16 cellular contexts compared by ENCODE assay signal in the genomic region with DNA sequence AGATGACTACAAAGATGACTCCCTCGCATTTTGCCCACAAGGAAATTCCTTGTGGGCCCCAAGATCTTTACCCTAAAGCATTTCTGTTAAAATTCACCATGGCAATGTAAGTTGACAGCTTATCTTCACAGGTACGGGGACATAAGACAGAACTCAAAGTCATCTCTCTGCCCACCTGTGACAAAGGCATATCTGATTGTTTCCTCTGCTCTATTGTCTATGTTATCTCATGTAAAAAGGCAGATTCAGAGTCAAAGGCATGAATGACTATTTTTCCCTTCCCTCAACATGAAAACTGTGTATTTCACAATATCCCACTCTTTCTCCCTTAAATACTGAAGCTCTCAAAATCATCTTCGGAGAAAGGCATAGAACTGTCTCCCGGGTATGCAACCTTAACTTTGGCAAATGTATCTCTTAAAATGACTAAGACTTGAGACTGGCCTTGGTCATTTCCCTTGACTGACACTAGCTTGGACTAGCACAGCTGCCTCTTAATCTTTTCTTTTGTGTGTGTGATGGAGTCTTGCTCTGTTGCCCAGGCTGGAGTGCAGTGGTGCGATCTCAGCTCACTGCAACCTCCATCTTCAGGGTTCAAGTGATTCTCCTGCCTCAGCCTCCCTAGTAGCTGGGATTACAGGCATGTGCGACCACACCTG.
DNase-seq lines count a peak whose midpoint lies in the region; ATAC-seq and TF ChIP-seq lines count a peak whose summit lies in the region.
"Had no signal": no experiment of that assay in that cellular context is flagged by ENCODE, and none has a peak within 500 bp of the region (broad histone marks: within the 10 kb centered on the region; RNA-seq: fewer than 3 reads in every experiment).

No MANE protein-coding gene starts in this region.

- H3K27ac ChIP-seq in RWPE1: peak overlapping the region; percentile 84
- H3K27ac ChIP-seq in mesodermal cell (ENCODE audit: low read depth, low read length, severe bottlenecking): peak overlapping the region; percentile 66
- peak overlapping the region; percentile 83 to 92 (median 85) for H3K27ac ChIP-seq in thyroid gland
- H3K27ac ChIP-seq: C4-2B, lower lobe of right lung had no signal

- H3K27ac Mint-ChIP-seq in central memory CD8-positive, alpha-beta T cell (ENCODE audit: low read depth): peak overlapping the region; percentile 33
- H3K27ac Mint-ChIP-seq in naive thymus-derived CD8-positive, alpha-beta T cell: peak overlapping the region in 1 of 10 donors; percentile 49
- H3K27ac Mint-ChIP-seq: activated naive CD8-positive, alpha-beta T cell treated with anti-CD3 and anti-CD28 coated beads, Interleukin-2, amount 10 ng/mL, durations not matched to agents 7 days and 5 days; HFFc6 had no signal

- DNase-seq in RWPE1 (ENCODE audit: low spot score): no peak
- DNase-seq in central memory CD8-positive, alpha-beta T cell (ENCODE audit: low spot score in 2 of 2): no peak
- no peak for DNase-seq in thyroid gland
- DNase-seq in naive thymus-derived CD8-positive, alpha-beta T cell: no peak
- DNase-seq in A172 (ENCODE audit: low spot score): no peak
- DNase-seq: activated CD4-positive, alpha-beta T cell treated with anti-CD3 and anti-CD28 coated beads for 48 hours; activated naive CD8-positive, alpha-beta T cell treated with anti-CD3 and anti-CD28 coated beads, Interleukin-2, amount 10 ng/mL, durations not matched to agents 7 days and 5 days; activated T-cell treated with anti-CD3 and anti-CD28 coated beads for 4 hours; HFFc6; lower lobe of right lung; NCI-H1930; NCI-H526 treated with DMSO at 0.1 percent for 48 hours had no signal

- intact Hi-C loops in thyroid gland (cut with DNase I): no loop called here

- no peaks in the 10 kb centered on the region for H3K9me3 Mint-ChIP-seq in central memory CD8-positive, alpha-beta T cell
- H3K9me3 Mint-ChIP-seq in naive thymus-derived CD8-positive, alpha-beta T cell: no peaks in the 10 kb centered on the region
- H3K9me3 Mint-ChIP-seq: activated naive CD8-positive, alpha-beta T cell treated with anti-CD3 and anti-CD28 coated beads, Interleukin-2, amount 10 ng/mL, durations not matched to agents 7 days and 5 days; HFFc6 had no signal

- no peaks in the 10 kb centered on the region for H3K27me3 Mint-ChIP-seq in central memory CD8-positive, alpha-beta T cell
- no peaks in the 10 kb centered on the region for H3K27me3 Mint-ChIP-seq in naive thymus-derived CD8-positive, alpha-beta T cell
- H3K27me3 Mint-ChIP-seq: activated naive CD8-positive, alpha-beta T cell treated with anti-CD3 and anti-CD28 coated beads, Interleukin-2, amount 10 ng/mL, durations not matched to agents 7 days and 5 days had no signal

- H3K4me3 Mint-ChIP-seq in central memory CD8-positive, alpha-beta T cell: no peak overlapping the region
- H3K4me3 Mint-ChIP-seq in naive thymus-derived CD8-positive, alpha-beta T cell: no peak overlapping the region
- H3K4me3 Mint-ChIP-seq: activated naive CD8-positive, alpha-beta T cell treated with anti-CD3 and anti-CD28 coated beads, Interleukin-2, amount 10 ng/mL, durations not matched to agents 7 days and 5 days had no signal

- no peaks in the 10 kb centered on the region for H3K9me3 ChIP-seq in mesodermal cell (ENCODE audit: control insufficient read depth, low read length)
- H3K9me3 ChIP-seq in thyroid gland: no peaks in the 10 kb centered on the region
- H3K9me3 ChIP-seq: lower lobe of right lung had no signal

- H3K4me1 Mint-ChIP-seq in central memory CD8-positive, alpha-beta T cell: peaks cover 22% of the 10 kb centered on the region
- peaks cover 13 to 51% (median 24%) of the 10 kb centered on the region in 4 donors for H3K4me1 Mint-ChIP-seq in naive thymus-derived CD8-positive, alpha-beta T cell

- H3K4me3 ChIP-seq in mesodermal cell (ENCODE audit: extremely low read depth, insufficient read depth, low read length, poor library complexity, severe bottlenecking): no peak overlapping the region
- H3K4me3 ChIP-seq in thyroid gland (replicated peaks in 1 of 3): no peak overlapping the region
- H3K4me3 ChIP-seq: lower lobe of right lung had no signal

- POLR2A ChIA-PET in RWPE1 (lab: Yijun Ruan, JAX; ENCODE audit: low non-redundant PET): no interaction called here
- POLR2A ChIA-PET in naive thymus-derived CD8-positive, alpha-beta T cell (lab: Charles Lee): no interaction called here

- H3K36me3 Mint-ChIP-seq in central memory CD8-positive, alpha-beta T cell (ENCODE audit: insufficient read depth): peaks cover 1% of the 10 kb centered on the region
- no peaks in the 10 kb centered on the region for H3K36me3 Mint-ChIP-seq in naive thymus-derived CD8-positive, alpha-beta T cell
- H3K36me3 Mint-ChIP-seq: activated naive CD8-positive, alpha-beta T cell treated with anti-CD3 and anti-CD28 coated beads, Interleukin-2, amount 10 ng/mL, durations not matched to agents 7 days and 5 days had no signal

- CTCF ChIA-PET in RWPE1 (lab: Yijun Ruan, JAX): interaction anchor here (0.5 to 0.7 kb wide), 2 partner anchors 39 to 157 kb away, joined by 3 read pairs; no protein-coding TSS in a partner anchor

- whole genome bisulfite sequencing in mesodermal cell (ENCODE audit: insufficient coverage in 2 of 2), 2 experiments: 88 to 92% methylated on average over 5 to 6 of the region's 6 CpGs
- WGBS in thyroid gland, 2 donors: 93% methylated on average over 6 of the region's 6 CpGs

- H3K36me3 ChIP-seq in mesodermal cell (ENCODE audit: control insufficient read depth, insufficient read depth, low read length) (no peaks in the 10 kb centered on the region), thyroid gland (no peaks in the 10 kb centered on the region)
- H3K36me3 ChIP-seq: lower lobe of right lung had no signal

- TF ChIP-seq CTCF in RWPE1 (conservative IDR thresholded peaks at IDR 0.05; ENCODE audit: low read depth): no peak
- TF ChIP-seq CTCF in thyroid gland (IDR thresholded peaks at IDR 0.05): no peak

- no peaks in the 10 kb centered on the region for H3K27me3 ChIP-seq in thyroid gland

- ATAC-seq in central memory CD8-positive, alpha-beta T cell (replicated peaks; ENCODE audit: extremely low read depth, poor library complexity, severe bottlenecking): no peak
- no peak for ATAC-seq in naive thymus-derived CD8-positive, alpha-beta T cell
- no peak for ATAC-seq in GM21786 (IDR thresholded peaks at IDR 0.05; ENCODE audit: unreplicated experiment)
- ATAC-seq: Panc1 had no signal

- H3K4me1 ChIP-seq in mesodermal cell (ENCODE audit: control insufficient read depth, insufficient read depth, low read length, poor library complexity, severe bottlenecking) (peaks cover 65% of the 10 kb centered on the region), thyroid gland (peaks cover 68 to 77% of the 10 kb centered on the region in 2 donors)

- no peak for TF ChIP-seq POLR2A in thyroid gland (IDR thresholded peaks at IDR 0.05)
